In the genomic region with DNA sequence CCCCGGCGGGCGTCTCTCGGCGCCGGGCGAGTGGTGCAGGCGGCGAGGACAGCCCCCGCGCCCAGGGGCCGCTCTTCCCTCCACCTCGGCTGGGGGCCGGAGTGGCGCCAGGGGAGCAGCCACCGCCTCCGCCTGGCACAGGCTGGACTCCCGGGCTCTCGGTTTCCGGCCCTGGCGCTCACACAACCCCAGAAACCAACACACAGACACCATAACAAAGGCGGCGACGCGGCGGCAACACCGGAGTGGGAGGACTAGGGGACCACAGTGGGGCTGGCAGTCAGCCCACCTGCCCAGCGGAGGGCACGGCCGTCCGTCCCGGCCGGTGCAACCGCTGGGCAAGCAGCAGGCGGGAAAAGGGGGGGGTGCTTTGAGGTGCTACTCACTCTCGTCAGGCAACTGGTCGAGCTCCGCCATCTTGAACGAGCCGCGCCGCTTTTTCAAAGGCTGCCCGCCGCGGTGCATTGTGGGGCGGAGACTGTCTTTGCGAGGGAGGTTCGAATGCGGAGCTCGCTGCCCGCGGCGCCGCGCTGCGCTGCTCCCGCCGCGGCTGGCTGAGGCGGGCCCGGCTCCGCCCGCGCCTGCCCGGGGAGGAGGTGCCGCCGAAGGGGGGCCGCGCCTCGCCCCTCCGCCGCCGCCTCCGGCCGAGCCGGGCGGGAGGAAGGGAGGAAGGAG, we compare ENCODE assay signal across 1 cellular context.
A peak's percentile ranks its signal among the peaks of the same experiment; 100 is the strongest.
TF ChIP-seq lines count a peak whose summit lies in the region.

A gene with protein sequence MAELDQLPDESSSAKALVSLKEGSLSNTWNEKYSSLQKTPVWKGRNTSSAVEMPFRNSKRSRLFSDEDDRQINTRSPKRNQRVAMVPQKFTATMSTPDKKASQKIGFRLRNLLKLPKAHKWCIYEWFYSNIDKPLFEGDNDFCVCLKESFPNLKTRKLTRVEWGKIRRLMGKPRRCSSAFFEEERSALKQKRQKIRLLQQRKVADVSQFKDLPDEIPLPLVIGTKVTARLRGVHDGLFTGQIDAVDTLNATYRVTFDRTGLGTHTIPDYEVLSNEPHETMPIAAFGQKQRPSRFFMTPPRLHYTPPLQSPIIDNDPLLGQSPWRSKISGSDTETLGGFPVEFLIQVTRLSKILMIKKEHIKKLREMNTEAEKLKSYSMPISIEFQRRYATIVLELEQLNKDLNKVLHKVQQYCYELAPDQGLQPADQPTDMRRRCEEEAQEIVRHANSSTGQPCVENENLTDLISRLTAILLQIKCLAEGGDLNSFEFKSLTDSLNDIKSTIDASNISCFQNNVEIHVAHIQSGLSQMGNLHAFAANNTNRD (minus strand): TSS at position 442 of the 675 bp plus-strand sequence. CDS start 25 bp downstream, at position 417.

TF ChIP-seq in HepG2, 621 proteins besides CTCF, POLR2A, EP300 and RAD21 (continued from another document and continues in another):
- no peak for TF ChIP-seq SRSF4 (IDR thresholded peaks at IDR 0.05; ENCODE audit: low read depth, low read length, poor library complexity, severe bottlenecking)
- no peak for TF ChIP-seq BCL6 (CRISPR knock-in tag; IDR thresholded peaks at IDR 0.05)
- peak; percentile 100 for TF ChIP-seq CCDC6 (CRISPR knock-in tag; IDR thresholded peaks at IDR 0.05)
- TF ChIP-seq MTA3 (CRISPR knock-in tag; IDR thresholded peaks at IDR 0.05): no peak
- TF ChIP-seq ZNF232 (CRISPR knock-in tag; IDR thresholded peaks at IDR 0.05; ENCODE audit: borderline replicate concordance): no peak; the same call in 1 of the 2 replicates
- no peak for TF ChIP-seq SATB2 (CRISPR knock-in tag; IDR thresholded peaks at IDR 0.05)
- TF ChIP-seq, protein P1, sequence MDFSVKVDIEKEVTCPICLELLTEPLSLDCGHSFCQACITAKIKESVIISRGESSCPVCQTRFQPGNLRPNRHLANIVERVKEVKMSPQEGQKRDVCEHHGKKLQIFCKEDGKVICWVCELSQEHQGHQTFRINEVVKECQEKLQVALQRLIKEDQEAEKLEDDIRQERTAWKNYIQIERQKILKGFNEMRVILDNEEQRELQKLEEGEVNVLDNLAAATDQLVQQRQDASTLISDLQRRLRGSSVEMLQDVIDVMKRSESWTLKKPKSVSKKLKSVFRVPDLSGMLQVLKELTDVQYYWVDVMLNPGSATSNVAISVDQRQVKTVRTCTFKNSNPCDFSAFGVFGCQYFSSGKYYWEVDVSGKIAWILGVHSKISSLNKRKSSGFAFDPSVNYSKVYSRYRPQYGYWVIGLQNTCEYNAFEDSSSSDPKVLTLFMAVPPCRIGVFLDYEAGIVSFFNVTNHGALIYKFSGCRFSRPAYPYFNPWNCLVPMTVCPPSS (IDR thresholded peaks at IDR 0.05): no peak
- TF ChIP-seq, protein P2, sequence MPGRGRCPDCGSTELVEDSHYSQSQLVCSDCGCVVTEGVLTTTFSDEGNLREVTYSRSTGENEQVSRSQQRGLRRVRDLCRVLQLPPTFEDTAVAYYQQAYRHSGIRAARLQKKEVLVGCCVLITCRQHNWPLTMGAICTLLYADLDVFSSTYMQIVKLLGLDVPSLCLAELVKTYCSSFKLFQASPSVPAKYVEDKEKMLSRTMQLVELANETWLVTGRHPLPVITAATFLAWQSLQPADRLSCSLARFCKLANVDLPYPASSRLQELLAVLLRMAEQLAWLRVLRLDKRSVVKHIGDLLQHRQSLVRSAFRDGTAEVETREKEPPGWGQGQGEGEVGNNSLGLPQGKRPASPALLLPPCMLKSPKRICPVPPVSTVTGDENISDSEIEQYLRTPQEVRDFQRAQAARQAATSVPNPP (CRISPR knock-in tag; IDR thresholded peaks at IDR 0.05): peak; percentile 83; the same call in 1 of the 2 replicates
- TF ChIP-seq ZMYM4 (CRISPR knock-in tag; IDR thresholded peaks at IDR 0.05): peak; percentile 65
- TF ChIP-seq RCOR2 (CRISPR knock-in tag; IDR thresholded peaks at IDR 0.05): no peak
- peak; percentile 87 for TF ChIP-seq TAF1 (CRISPR knock-in tag; IDR thresholded peaks at IDR 0.05)
- no peak for TF ChIP-seq RXRA (CRISPR knock-in tag; IDR thresholded peaks at IDR 0.05)
- TF ChIP-seq ZNF839 (CRISPR knock-in tag; IDR thresholded peaks at IDR 0.05; ENCODE audit: borderline replicate concordance): no peak; the same call in 1 of the 2 replicates
- peak; percentile 36; the same call in 1 of the 2 replicates for TF ChIP-seq ZBTB8A (CRISPR knock-in tag; IDR thresholded peaks at IDR 0.05; ENCODE audit: borderline replicate concordance, low read depth)
- TF ChIP-seq ZNF17 (CRISPR knock-in tag; IDR thresholded peaks at IDR 0.05): no peak
- TF ChIP-seq ZEB1 (IDR thresholded peaks at IDR 0.05; ENCODE audit: insufficient replicate concordance, low read depth): no peak
- no peak for TF ChIP-seq ZNF615 (CRISPR knock-in tag; IDR thresholded peaks at IDR 0.05; ENCODE audit: borderline replicate concordance)
- TF ChIP-seq, protein P3, sequence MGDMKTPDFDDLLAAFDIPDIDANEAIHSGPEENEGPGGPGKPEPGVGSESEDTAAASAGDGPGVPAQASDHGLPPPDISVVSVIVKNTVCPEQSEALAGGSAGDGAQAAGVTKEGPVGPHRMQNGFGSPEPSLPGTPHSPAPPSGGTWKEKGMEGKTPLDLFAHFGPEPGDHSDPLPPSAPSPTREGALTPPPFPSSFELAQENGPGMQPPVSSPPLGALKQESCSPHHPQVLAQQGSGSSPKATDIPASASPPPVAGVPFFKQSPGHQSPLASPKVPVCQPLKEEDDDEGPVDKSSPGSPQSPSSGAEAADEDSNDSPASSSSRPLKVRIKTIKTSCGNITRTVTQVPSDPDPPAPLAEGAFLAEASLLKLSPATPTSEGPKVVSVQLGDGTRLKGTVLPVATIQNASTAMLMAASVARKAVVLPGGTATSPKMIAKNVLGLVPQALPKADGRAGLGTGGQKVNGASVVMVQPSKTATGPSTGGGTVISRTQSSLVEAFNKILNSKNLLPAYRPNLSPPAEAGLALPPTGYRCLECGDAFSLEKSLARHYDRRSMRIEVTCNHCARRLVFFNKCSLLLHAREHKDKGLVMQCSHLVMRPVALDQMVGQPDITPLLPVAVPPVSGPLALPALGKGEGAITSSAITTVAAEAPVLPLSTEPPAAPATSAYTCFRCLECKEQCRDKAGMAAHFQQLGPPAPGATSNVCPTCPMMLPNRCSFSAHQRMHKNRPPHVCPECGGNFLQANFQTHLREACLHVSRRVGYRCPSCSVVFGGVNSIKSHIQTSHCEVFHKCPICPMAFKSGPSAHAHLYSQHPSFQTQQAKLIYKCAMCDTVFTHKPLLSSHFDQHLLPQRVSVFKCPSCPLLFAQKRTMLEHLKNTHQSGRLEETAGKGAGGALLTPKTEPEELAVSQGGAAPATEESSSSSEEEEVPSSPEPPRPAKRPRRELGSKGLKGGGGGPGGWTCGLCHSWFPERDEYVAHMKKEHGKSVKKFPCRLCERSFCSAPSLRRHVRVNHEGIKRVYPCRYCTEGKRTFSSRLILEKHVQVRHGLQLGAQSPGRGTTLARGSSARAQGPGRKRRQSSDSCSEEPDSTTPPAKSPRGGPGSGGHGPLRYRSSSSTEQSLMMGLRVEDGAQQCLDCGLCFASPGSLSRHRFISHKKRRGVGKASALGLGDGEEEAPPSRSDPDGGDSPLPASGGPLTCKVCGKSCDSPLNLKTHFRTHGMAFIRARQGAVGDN (CRISPR knock-in tag; IDR thresholded peaks at IDR 0.05): peak; percentile 78
- TF ChIP-seq, protein P4, sequence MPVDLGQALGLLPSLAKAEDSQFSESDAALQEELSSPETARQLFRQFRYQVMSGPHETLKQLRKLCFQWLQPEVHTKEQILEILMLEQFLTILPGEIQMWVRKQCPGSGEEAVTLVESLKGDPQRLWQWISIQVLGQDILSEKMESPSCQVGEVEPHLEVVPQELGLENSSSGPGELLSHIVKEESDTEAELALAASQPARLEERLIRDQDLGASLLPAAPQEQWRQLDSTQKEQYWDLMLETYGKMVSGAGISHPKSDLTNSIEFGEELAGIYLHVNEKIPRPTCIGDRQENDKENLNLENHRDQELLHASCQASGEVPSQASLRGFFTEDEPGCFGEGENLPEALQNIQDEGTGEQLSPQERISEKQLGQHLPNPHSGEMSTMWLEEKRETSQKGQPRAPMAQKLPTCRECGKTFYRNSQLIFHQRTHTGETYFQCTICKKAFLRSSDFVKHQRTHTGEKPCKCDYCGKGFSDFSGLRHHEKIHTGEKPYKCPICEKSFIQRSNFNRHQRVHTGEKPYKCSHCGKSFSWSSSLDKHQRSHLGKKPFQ (CRISPR knock-in tag; IDR thresholded peaks at IDR 0.05; ENCODE audit: insufficient replicate concordance): no peak
- TF ChIP-seq FOSL2 (CRISPR knock-in tag; IDR thresholded peaks at IDR 0.05): no peak
- TF ChIP-seq, protein P5, sequence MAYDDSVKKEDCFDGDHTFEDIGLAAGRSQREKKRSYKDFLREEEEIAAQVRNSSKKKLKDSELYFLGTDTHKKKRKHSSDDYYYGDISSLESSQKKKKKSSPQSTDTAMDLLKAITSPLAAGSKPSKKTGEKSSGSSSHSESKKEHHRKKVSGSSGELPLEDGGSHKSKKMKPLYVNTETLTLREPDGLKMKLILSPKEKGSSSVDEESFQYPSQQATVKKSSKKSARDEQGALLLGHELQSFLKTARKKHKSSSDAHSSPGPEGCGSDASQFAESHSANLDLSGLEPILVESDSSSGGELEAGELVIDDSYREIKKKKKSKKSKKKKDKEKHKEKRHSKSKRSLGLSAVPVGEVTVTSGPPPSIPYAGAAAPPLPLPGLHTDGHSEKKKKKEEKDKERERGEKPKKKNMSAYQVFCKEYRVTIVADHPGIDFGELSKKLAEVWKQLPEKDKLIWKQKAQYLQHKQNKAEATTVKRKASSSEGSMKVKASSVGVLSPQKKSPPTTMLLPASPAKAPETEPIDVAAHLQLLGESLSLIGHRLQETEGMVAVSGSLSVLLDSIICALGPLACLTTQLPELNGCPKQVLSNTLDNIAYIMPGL (CRISPR knock-in tag; IDR thresholded peaks at IDR 0.05; ENCODE audit: borderline replicate concordance in 1 of 2, low read depth in 1 of 2): peak; percentile 26 to 73; a peak in 2 of 4 replicates
- no peak for TF ChIP-seq ZNF260 (CRISPR knock-in tag; IDR thresholded peaks at IDR 0.05; ENCODE audit: borderline replicate concordance, low read depth)
- peak; percentile 40 for TF ChIP-seq HNRNPK (IDR thresholded peaks at IDR 0.05; ENCODE audit: low read depth, low read length, poor library complexity, severe bottlenecking)
- TF ChIP-seq ZNF572 (CRISPR knock-in tag; IDR thresholded peaks at IDR 0.05): no peak
- no peak for TF ChIP-seq TCF7 (IDR thresholded peaks at IDR 0.05; ENCODE audit: low read depth)
- no peak for TF ChIP-seq TBP (CRISPR knock-in tag; IDR thresholded peaks at IDR 0.05)
- TF ChIP-seq POGZ (CRISPR knock-in tag; IDR thresholded peaks at IDR 0.05): peak; percentile 52; the same call in 1 of the 2 replicates
- TF ChIP-seq, protein P6, sequence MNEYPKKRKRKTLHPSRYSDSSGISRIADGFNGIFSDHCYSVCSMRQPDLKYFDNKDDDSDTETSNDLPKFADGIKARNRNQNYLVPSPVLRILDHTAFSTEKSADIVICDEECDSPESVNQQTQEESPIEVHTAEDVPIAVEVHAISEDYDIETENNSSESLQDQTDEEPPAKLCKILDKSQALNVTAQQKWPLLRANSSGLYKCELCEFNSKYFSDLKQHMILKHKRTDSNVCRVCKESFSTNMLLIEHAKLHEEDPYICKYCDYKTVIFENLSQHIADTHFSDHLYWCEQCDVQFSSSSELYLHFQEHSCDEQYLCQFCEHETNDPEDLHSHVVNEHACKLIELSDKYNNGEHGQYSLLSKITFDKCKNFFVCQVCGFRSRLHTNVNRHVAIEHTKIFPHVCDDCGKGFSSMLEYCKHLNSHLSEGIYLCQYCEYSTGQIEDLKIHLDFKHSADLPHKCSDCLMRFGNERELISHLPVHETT (CRISPR knock-in tag; conservative IDR thresholded peaks at IDR 0.05): no peak
- no peak for TF ChIP-seq YEATS2 (CRISPR knock-in tag; IDR thresholded peaks at IDR 0.05; ENCODE audit: borderline replicate concordance)
- TF ChIP-seq ZBTB38 (CRISPR knock-in tag; IDR thresholded peaks at IDR 0.05): no peak
- TF ChIP-seq ZNF616 (CRISPR knock-in tag; IDR thresholded peaks at IDR 0.05; ENCODE audit: low read depth): no peak; the same call in 1 of the 2 replicates
- TF ChIP-seq ZNF292 (CRISPR knock-in tag; IDR thresholded peaks at IDR 0.05; ENCODE audit: borderline replicate concordance, low read depth): no peak
- TF ChIP-seq HOXA3 (CRISPR knock-in tag; IDR thresholded peaks at IDR 0.05): peak; percentile 86
- peak; percentile 81; the same call in 1 of the 2 replicates for TF ChIP-seq DMAP1 (CRISPR knock-in tag; IDR thresholded peaks at IDR 0.05)
- no peak for TF ChIP-seq ZNF451 (CRISPR knock-in tag; IDR thresholded peaks at IDR 0.05)
- TF ChIP-seq ZNF550 (CRISPR knock-in tag; IDR thresholded peaks at IDR 0.05; ENCODE audit: borderline replicate concordance): no peak
- TF ChIP-seq, protein P7, sequence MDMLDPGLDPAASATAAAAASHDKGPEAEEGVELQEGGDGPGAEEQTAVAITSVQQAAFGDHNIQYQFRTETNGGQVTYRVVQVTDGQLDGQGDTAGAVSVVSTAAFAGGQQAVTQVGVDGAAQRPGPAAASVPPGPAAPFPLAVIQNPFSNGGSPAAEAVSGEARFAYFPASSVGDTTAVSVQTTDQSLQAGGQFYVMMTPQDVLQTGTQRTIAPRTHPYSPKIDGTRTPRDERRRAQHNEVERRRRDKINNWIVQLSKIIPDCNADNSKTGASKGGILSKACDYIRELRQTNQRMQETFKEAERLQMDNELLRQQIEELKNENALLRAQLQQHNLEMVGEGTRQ (IDR thresholded peaks at IDR 0.05; ENCODE audit: low read depth, low read length): no peak
- TF ChIP-seq, protein P7 (CRISPR knock-in tag; IDR thresholded peaks at IDR 0.05; ENCODE audit: borderline replicate concordance): no peak
- TF ChIP-seq HOXA5 (CRISPR knock-in tag; IDR thresholded peaks at IDR 0.05): no peak; the same call in 1 of the 2 replicates
- no peak for TF ChIP-seq ZNF703 (CRISPR knock-in tag; IDR thresholded peaks at IDR 0.05; ENCODE audit: borderline replicate concordance)
- no peak for TF ChIP-seq NCOR1 (IDR thresholded peaks at IDR 0.05; ENCODE audit: borderline replicate concordance, low read length)
- no peak for TF ChIP-seq NFATC3 (CRISPR knock-in tag; IDR thresholded peaks at IDR 0.05)
- TF ChIP-seq RARA (CRISPR knock-in tag; IDR thresholded peaks at IDR 0.05): no peak
- no peak for TF ChIP-seq SP2 (CRISPR knock-in tag; IDR thresholded peaks at IDR 0.05)
- no peak for TF ChIP-seq BHLHE40 (IDR thresholded peaks at IDR 0.05; ENCODE audit: low read length)
- TF ChIP-seq SNAPC2 (CRISPR knock-in tag; IDR thresholded peaks at IDR 0.05): peak; percentile 89
- TF ChIP-seq ZMYM3 (CRISPR knock-in tag; IDR thresholded peaks at IDR 0.05): no peak
- TF ChIP-seq, protein P8, sequence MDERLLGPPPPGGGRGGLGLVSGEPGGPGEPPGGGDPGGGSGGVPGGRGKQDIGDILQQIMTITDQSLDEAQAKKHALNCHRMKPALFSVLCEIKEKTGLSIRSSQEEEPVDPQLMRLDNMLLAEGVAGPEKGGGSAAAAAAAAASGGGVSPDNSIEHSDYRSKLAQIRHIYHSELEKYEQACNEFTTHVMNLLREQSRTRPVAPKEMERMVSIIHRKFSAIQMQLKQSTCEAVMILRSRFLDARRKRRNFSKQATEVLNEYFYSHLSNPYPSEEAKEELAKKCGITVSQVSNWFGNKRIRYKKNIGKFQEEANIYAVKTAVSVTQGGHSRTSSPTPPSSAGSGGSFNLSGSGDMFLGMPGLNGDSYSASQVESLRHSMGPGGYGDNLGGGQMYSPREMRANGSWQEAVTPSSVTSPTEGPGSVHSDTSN (CRISPR knock-in tag; IDR thresholded peaks at IDR 0.05): no peak
- no peak; the same call in 1 of the 2 replicates for TF ChIP-seq ZBTB3 (CRISPR knock-in tag; IDR thresholded peaks at IDR 0.05; ENCODE audit: borderline replicate concordance, low read depth)
- no peak for TF ChIP-seq ZNF772 (CRISPR knock-in tag; IDR thresholded peaks at IDR 0.05)
